25 cellular contexts compared by ENCODE assay signal in the genomic region with DNA sequence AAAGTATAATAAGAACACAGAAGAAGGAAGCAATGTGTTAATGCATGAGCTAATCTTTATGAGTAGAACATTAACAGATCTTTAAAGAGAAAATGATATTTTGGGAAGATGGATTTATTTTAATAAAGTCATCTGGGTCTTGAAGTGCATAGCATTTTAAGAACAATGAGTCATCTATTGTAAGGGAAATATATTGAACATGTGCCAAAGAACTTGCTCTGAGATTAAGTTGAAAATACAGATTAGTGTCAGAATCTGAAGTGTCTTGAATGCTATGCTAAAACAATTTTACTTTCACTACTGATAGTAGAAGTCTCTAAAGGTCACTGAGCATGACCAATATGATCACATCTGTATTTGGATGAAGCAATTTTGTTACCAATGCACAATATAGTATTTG.
"Had no signal": no experiment of that assay in that cellular context is flagged by ENCODE, and none has a peak within 500 bp of the region (broad histone marks: within the 10 kb centered on the region; RNA-seq: fewer than 3 reads in every experiment).

No MANE protein-coding gene starts in this region.

- H3K27me3 ChIP-seq: left lung, neural progenitor cell, neutrophil, tibial nerve, uterus had no signal

- FAIRE-seq: islet of Langerhans, kidney had no signal

- H2AFZ ChIP-seq: neural progenitor cell, parathyroid adenoma had no signal

- H3K9ac ChIP-seq: neural progenitor cell, parathyroid adenoma had no signal

- H3K79me2 ChIP-seq: parathyroid adenoma had no signal

- H3K4me1 ChIP-seq: left lung, lower lobe of right lung, neural progenitor cell, parathyroid adenoma, psoas muscle, tibial nerve, uterus had no signal

- H3K4me2 ChIP-seq: neural progenitor cell had no signal

- H3K27ac ChIP-seq: left lung, lower lobe of right lung, neural progenitor cell, neutrophil, parathyroid adenoma, psoas muscle, skin epidermis, tibial nerve, uterus had no signal

- H3K4me3 ChIP-seq: left lung, lower lobe of right lung, neural progenitor cell, psoas muscle, skin epidermis, tibial nerve, uterus had no signal

- H3K36me3 ChIP-seq: left lung, lower lobe of right lung, neural progenitor cell, neutrophil, tibial nerve, uterus had no signal

- H3K9me3 ChIP-seq: psoas muscle, uterus had no signal

- DNase-seq: hypothalamus; immature natural killer cell; kidney; left colon; left lung; lower lobe of right lung; mesendoderm; naive B cell; natural killer cell; nephron progenitor cell; occipital lobe; psoas muscle; right cardiac atrium; stimulated activated CD4-positive, alpha-beta T cell treated with anti-CD3 and anti-CD28 coated beads, Interleukin-12 subunit alpha, Interleukin-12 subunit beta, amount 100 ng/mL, for 4 hours; stimulated activated CD4-positive, alpha-beta T cell treated with anti-CD3 and anti-CD28 coated beads, Interleukin-15, amount 100 ng/mL, for 24 hours; stimulated activated CD4-positive, alpha-beta T cell treated with anti-CD3 and anti-CD28 coated beads, Interleukin-2, amount 100 ng/mL, for 24 hours; stimulated activated CD4-positive, alpha-beta T cell treated with anti-CD3 and anti-CD28 coated beads, Interleukin-4, amount 100 ng/mL, for 1 hour; stimulated activated naive CD4-positive, alpha-beta T cell; uterus had no signal
